In the genomic region with DNA sequence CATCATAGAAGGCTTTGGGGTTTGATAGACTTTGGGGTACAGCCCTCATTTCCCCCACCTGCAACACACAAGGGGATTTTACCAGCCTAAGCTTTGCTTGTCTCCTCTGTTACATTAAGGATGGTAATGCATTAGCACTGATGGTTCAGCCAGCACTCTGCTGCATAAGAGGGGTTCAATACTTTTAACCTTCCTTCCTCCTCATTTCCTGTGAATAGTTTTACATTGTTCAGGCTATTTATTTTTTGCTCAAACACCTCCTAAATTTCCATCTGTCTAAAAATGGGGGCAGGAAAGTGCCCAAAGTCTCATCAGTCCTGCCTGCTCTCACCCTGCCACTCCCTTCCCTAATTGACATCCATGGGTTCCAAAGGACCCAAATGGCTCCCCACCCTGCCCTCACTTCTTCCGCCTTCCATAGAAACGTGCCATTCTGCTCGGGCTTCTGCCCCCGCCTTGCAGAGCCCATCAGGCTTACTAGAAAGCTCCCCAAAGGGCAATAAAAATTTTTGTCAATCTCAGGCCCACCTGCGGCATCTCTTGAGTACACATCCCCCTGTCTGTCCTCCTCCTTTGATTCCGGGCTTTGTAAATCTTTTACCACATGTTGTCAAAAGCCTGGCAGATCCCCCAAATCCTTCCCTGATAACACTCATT, we compare ENCODE assay signal across 25 cellular contexts.
"Had no signal": no experiment of that assay in that cellular context is flagged by ENCODE, and none has a peak within 500 bp of the region (broad histone marks: within the 10 kb centered on the region; RNA-seq: fewer than 3 reads in every experiment).

No MANE protein-coding gene starts in this region.

- H3K36me3 Mint-ChIP-seq: mesothelial cell of epicardium, natural killer cell had no signal

- H3K9me3 ChIP-seq: esophagus squamous epithelium, lower lobe of right lung, neutrophil, pancreas, upper lobe of left lung had no signal

- H3K4me3 Mint-ChIP-seq: mesothelial cell of epicardium, natural killer cell, T-helper 17 cell had no signal

- H3K36me3 ChIP-seq: cardiac muscle cell, esophagus squamous epithelium, lower lobe of right lung, neutrophil, pancreas, upper lobe of left lung had no signal

- H3K27me3 ChIP-seq: cardiac muscle cell, esophagus squamous epithelium, neutrophil, pancreas, upper lobe of left lung had no signal

- H3K27ac ChIP-seq: cardiac muscle cell, lower lobe of right lung, neutrophil, pancreas, SK-N-MC, upper lobe of left lung had no signal

- ATAC-seq: left colon, natural killer cell, sciatic nerve, T-helper 17 cell had no signal

- DNase-seq: activated CD4-positive, alpha-beta T cell treated with anti-CD3 and anti-CD28 coated beads for 4 hours; activated CD4-positive, alpha-beta T cell treated with anti-CD3 and anti-CD28 coated beads, Interleukin-2, amount 50 U/mL, for 48 hours; activated CD4-positive, CD25-positive, alpha-beta regulatory T cell; activated CD8-positive, alpha-beta memory T cell treated with anti-CD3 and anti-CD28 coated beads, Interleukin-2, amount 50 U/mL, for 48 hours; activated naive CD4-positive, alpha-beta T cell treated with Interleukin-2 at 50 U/mL for 16 hours; activated T-cell treated with anti-CD3 and anti-CD28 coated beads, Interleukin-2, amount 50 U/mL, for 48 hours; amygdala; effector memory CD4-positive, alpha-beta T cell; esophagus squamous epithelium; left colon; lower lobe of right lung; natural killer cell; pancreas; stimulated activated CD4-positive, alpha-beta T cell treated with anti-CD3 and anti-CD28 coated beads, Interleukin-15, amount 100 ng/mL, for 24 hours; stimulated activated CD8-positive, alpha-beta memory T cell treated with anti-CD3 and anti-CD28 coated beads, Interleukin-4, amount 100 ng/mL, for 48 hours; stimulated activated naive CD4-positive, alpha-beta T cell; SW 1271; T-helper 17 cell; upper lobe of left lung had no signal

- H3K27me3 Mint-ChIP-seq: T-helper 17 cell had no signal

- H3K9me3 Mint-ChIP-seq: mesothelial cell of epicardium, natural killer cell had no signal

- H3K4me1 ChIP-seq: esophagus squamous epithelium, lower lobe of right lung, upper lobe of left lung had no signal

- H3K4me1 Mint-ChIP-seq: natural killer cell, T-helper 17 cell had no signal

- H3K27ac Mint-ChIP-seq: mesothelial cell of epicardium, natural killer cell, T-helper 17 cell had no signal

- H3K4me3 ChIP-seq: cardiac muscle cell, esophagus squamous epithelium, lower lobe of right lung, pancreas, SK-N-MC, smooth muscle cell, upper lobe of left lung had no signal
